In genomic region chr12:89413234-89413633, GRCh38 we compare ENCODE assay signal across 8 cellular contexts.
"Had no signal": no experiment of that assay in that cellular context is flagged by ENCODE, and none has a peak within 500 bp of the region (broad histone marks: within the 10 kb centered on the region; RNA-seq: fewer than 3 reads in every experiment).

No MANE protein-coding gene starts in this region.

- H3K4me3 ChIP-seq: HAP-1 had no signal

- H3K4me3 Mint-ChIP-seq: HFFc6 had no signal

- ATAC-seq: HCT116 had no signal

- DNase-seq: GOT3, H7, HFFc6, KG1 had no signal

- H3K27ac Mint-ChIP-seq: HFFc6 had no signal

- H3K27me3 Mint-ChIP-seq: IgD-negative memory B cell had no signal

- FAIRE-seq: HTR-8/SVneo had no signal

- H3K9me3 Mint-ChIP-seq: HFFc6, IgD-negative memory B cell had no signal

- H3K9me3 ChIP-seq: HAP-1 had no signal

- H3K36me3 ChIP-seq: HAP-1 had no signal

- H3K4me1 ChIP-seq: HAP-1 had no signal
